ENCODE assay signal across 8 cellular contexts in the genomic region with DNA sequence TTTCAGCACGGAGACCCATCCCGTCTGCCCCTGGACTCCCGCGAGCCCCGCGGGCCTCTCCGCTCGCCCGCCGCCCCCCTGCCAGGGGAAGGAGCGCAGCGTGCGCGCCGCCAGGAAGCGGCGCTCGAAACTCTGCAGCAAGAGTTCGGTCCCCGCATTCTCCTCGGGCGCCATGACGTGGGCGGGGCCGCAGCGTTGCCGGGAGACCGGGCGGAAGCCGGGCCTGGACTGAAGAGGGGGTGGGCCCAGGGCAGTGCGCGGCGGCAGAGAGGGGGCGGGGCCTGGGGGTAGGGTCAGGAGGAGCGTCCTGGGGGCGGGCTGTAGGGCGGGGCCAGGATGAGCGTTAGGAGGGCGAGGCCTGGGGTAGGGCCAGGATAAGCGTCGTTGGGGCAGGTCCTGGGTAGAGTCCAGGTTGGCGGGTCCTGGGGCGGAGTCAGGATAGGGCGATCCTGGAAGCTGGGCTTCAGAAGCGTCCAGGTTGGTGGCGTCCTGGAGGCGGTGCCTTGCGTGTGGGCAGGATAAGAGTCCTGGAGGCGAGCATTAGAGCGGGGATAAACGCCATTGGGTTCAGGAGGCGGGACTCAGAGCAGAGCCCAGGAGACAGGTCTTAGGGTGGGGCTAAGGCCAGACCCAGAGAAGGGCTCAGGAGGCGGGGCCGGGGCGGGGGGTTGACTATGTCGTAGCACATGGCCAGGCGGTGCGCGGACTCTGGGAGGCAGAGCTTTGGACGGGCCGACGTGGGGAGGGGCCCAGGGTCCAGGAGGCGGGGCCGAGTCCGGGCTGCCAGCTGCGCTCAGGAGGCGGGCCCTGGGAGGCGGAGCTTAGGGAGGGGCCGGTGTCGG.
DNase-seq lines count a peak whose midpoint lies in the region; ATAC-seq and TF ChIP-seq lines count a peak whose summit lies in the region.
"Not testable (repeated sequence)": the region's sequence is repeated elsewhere in the genome, so short reads cannot be mapped to it uniquely, and the experiment has no call there.

No MANE protein-coding gene starts in this region.

- H3K27me3 ChIP-seq in kidney epithelial cell (ENCODE audit: control insufficient read depth, insufficient read depth, low read length) = not testable (repeated sequence)

- not testable (repeated sequence) for H3K36me3 ChIP-seq in kidney epithelial cell (ENCODE audit: control insufficient read depth, insufficient read depth, low read length)

- peak; percentile 91 for DNase-seq in AG08396 (ENCODE audit: low spot score)
- peak; percentile 73 for DNase-seq in GM19238 (ENCODE audit: insufficient read length, low spot score)
- DNase-seq in NCI-H460 (ENCODE audit: extremely low read depth, low read depth) = peak; percentile 85
- DNase-seq in activated CD4-positive, alpha-beta T cell treated with anti-CD3 and anti-CD28 coated beads for 4 hours = peak; percentile 98
- DNase-seq in choroid plexus epithelial cell (ENCODE audit: low read depth) = peak; percentile 99
- peak; percentile 89 for DNase-seq in kidney epithelial cell (ENCODE audit: low read depth)
- DNase-seq in stimulated activated CD4-positive, alpha-beta T cell treated with anti-CD3 and anti-CD28 coated beads, Interleukin-15, amount 100 ng/mL, for 1 hour (ENCODE audit: low read depth in 1 of 2, low spot score in 1 of 2) = peak; percentile 96 to 98

- peak; percentile 100 for ATAC-seq in HG03432 (IDR thresholded peaks at IDR 0.05; ENCODE audit: unreplicated experiment)

- H3K4me3 ChIP-seq in choroid plexus epithelial cell (ENCODE audit: low read depth, low read length) = peak overlapping the region; percentile 67
- peak overlapping the region; percentile 63 for H3K4me3 ChIP-seq in kidney epithelial cell (ENCODE audit: low read depth, low read length)

- not testable (repeated sequence) for TF ChIP-seq CTCF in choroid plexus epithelial cell (conservative IDR thresholded peaks at IDR 0.05; ENCODE audit: low read depth, low read length); kidney epithelial cell (IDR thresholded peaks at IDR 0.05; ENCODE audit: insufficient read depth, low read length, poor library complexity, severe bottlenecking)

Comparison
In these comparisons a context has a peak if more than half of its experiments do, and no peak if none do; other contexts are left out.
1. Peak in every context shown above with its lines: DNase-seq, ATAC-seq and H3K4me3 ChIP-seq.